ENCODE assay signal across 21 cellular contexts in the genomic region with DNA sequence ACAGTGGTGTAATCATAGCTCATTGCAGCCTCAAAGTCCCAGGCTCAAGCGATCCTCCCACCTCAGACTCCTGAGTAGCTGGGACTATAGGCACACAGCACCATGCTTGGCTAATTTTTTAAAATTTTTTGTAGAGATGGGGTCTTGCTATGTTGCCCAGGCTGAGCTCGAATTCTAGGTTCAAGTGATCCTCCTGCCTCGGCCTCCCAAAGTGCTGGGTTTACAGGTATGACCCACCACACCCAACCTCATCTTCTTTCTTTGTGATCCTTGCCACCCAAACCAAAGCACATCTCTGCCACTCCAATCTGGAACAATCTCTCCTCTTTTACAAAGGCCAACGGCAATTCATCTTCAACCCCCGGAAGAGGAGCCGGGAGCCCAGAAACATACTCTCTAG.
"Had no signal": no experiment of that assay in that cellular context is flagged by ENCODE, and none has a peak within 500 bp of the region (broad histone marks: within the 10 kb centered on the region; RNA-seq: fewer than 3 reads in every experiment).

No MANE protein-coding gene starts in this region.

- H3K9me3 ChIP-seq: left ventricle myocardium inferior, upper lobe of right lung had no signal

- H3K27ac ChIP-seq: left ventricle myocardium inferior, upper lobe of right lung had no signal

- H3K27me3 ChIP-seq: upper lobe of right lung had no signal

- H3K27ac Mint-ChIP-seq: activated CD8-positive, alpha-beta T cell treated with anti-CD3 and anti-CD28 coated beads for 36 hours; activated naive CD4-positive, alpha-beta T cell treated with anti-CD3 and anti-CD28 coated beads, Interleukin-2, amount 50 U/mL, for 24 hours; activated naive CD8-positive, alpha-beta T cell treated with anti-CD3 and anti-CD28 coated beads, Interleukin-2, amount 50 U/mL, for 24 hours; activated T-helper 17 cell treated with anti-CD3 and anti-CD28 coated beads, Interleukin-2, amount 50 U/mL, for 72 hours; stimulated activated effector memory CD8-positive, alpha-beta T cell treated with anti-CD3 and anti-CD28 coated beads, Interleukin-12 subunit alpha, Interleukin-12 subunit beta, amount 100 ng/mL, for 72 hours; stimulated activated naive CD8-positive, alpha-beta T cell treated with anti-CD3 and anti-CD28 coated beads, Interleukin-15, Interleukin-2, amounts not matched to agents 100 ng/mL and 50 ng/mL, for 24 hours had no signal

- H3K4me3 Mint-ChIP-seq: activated CD8-positive, alpha-beta T cell treated with anti-CD3 and anti-CD28 coated beads for 36 hours; activated naive CD4-positive, alpha-beta T cell treated with anti-CD3 and anti-CD28 coated beads, Interleukin-2, amount 50 U/mL, for 24 hours; activated naive CD8-positive, alpha-beta T cell treated with anti-CD3 and anti-CD28 coated beads, Interleukin-2, amount 50 U/mL, for 24 hours; activated T-cell treated with anti-CD3 and anti-CD28 coated beads, Interleukin-2, amount 50 U/mL, for 4 hours; activated T-helper 17 cell treated with anti-CD3 and anti-CD28 coated beads, Interleukin-2, amount 50 U/mL, for 72 hours; naive B cell; stimulated activated effector memory CD8-positive, alpha-beta T cell treated with anti-CD3 and anti-CD28 coated beads, Interleukin-12 subunit alpha, Interleukin-12 subunit beta, amount 100 ng/mL, for 72 hours; stimulated activated naive CD8-positive, alpha-beta T cell treated with anti-CD3 and anti-CD28 coated beads, Interleukin-15, Interleukin-2, amounts not matched to agents 100 ng/mL and 50 ng/mL, for 24 hours had no signal

- H3K9me3 Mint-ChIP-seq: activated CD8-positive, alpha-beta T cell treated with anti-CD3 and anti-CD28 coated beads for 36 hours; activated naive CD4-positive, alpha-beta T cell treated with anti-CD3 and anti-CD28 coated beads, Interleukin-2, amount 50 U/mL, for 24 hours; activated naive CD8-positive, alpha-beta T cell treated with anti-CD3 and anti-CD28 coated beads, Interleukin-2, amount 50 U/mL, for 24 hours; activated T-cell treated with anti-CD3 and anti-CD28 coated beads, Interleukin-2, amount 50 U/mL, for 4 hours; activated T-helper 17 cell treated with anti-CD3 and anti-CD28 coated beads, Interleukin-2, amount 50 U/mL, for 72 hours; stimulated activated effector memory CD8-positive, alpha-beta T cell treated with anti-CD3 and anti-CD28 coated beads, Interleukin-12 subunit alpha, Interleukin-12 subunit beta, amount 100 ng/mL, for 72 hours; stimulated activated naive CD8-positive, alpha-beta T cell treated with anti-CD3 and anti-CD28 coated beads, Interleukin-15, Interleukin-2, amounts not matched to agents 100 ng/mL and 50 ng/mL, for 24 hours had no signal

- DNase-seq: activated CD4-positive, alpha-beta T cell treated with anti-CD3 and anti-CD28 coated beads, Interleukin-2, amount 50 U/mL, for 1 hour; activated CD8-positive, alpha-beta T cell treated with anti-CD3 and anti-CD28 coated beads for 36 hours; activated naive CD8-positive, alpha-beta T cell treated with anti-CD3 and anti-CD28 coated beads, Interleukin-2, amount 50 U/mL, for 24 hours; activated T-cell treated with anti-CD3 and anti-CD28 coated beads, Interleukin-2, amount 50 U/mL, for 4 hours; dermis blood vessel endothelial cell; effector CD8-positive, alpha-beta T cell; glutamatergic neuron; islet precursor cell; left ventricle myocardium inferior; mammary epithelial cell; naive B cell; occipital lobe; stimulated activated CD4-positive, alpha-beta T cell treated with anti-CD3 and anti-CD28 coated beads, Interleukin-4, amount 100 ng/mL, for 24 hours; T-helper 2 cell; upper lobe of right lung had no signal

- ATAC-seq: activated CD8-positive, alpha-beta T cell treated with anti-CD3 and anti-CD28 coated beads for 36 hours; activated naive CD8-positive, alpha-beta T cell treated with anti-CD3 and anti-CD28 coated beads, Interleukin-2, amount 50 U/mL, for 24 hours; activated T-cell treated with anti-CD3 and anti-CD28 coated beads, Interleukin-2, amount 50 U/mL, for 4 hours; activated T-helper 17 cell treated with anti-CD3 and anti-CD28 coated beads, Interleukin-2, amount 50 U/mL, for 72 hours; sciatic nerve; stimulated activated effector memory CD8-positive, alpha-beta T cell treated with anti-CD3 and anti-CD28 coated beads, Interleukin-12 subunit alpha, Interleukin-12 subunit beta, amount 100 ng/mL, for 72 hours; upper lobe of right lung had no signal

- H3K36me3 Mint-ChIP-seq: activated naive CD4-positive, alpha-beta T cell treated with anti-CD3 and anti-CD28 coated beads, Interleukin-2, amount 50 U/mL, for 24 hours; naive B cell; stimulated activated effector memory CD8-positive, alpha-beta T cell treated with anti-CD3 and anti-CD28 coated beads, Interleukin-12 subunit alpha, Interleukin-12 subunit beta, amount 100 ng/mL, for 72 hours had no signal

- H3K4me3 ChIP-seq: left ventricle myocardium inferior, skin epidermis, upper lobe of right lung had no signal

- H3K27me3 Mint-ChIP-seq: activated CD8-positive, alpha-beta T cell treated with anti-CD3 and anti-CD28 coated beads for 36 hours; activated naive CD4-positive, alpha-beta T cell treated with anti-CD3 and anti-CD28 coated beads, Interleukin-2, amount 50 U/mL, for 24 hours; activated naive CD8-positive, alpha-beta T cell treated with anti-CD3 and anti-CD28 coated beads, Interleukin-2, amount 50 U/mL, for 24 hours; activated T-helper 17 cell treated with anti-CD3 and anti-CD28 coated beads, Interleukin-2, amount 50 U/mL, for 72 hours; naive B cell; stimulated activated naive CD8-positive, alpha-beta T cell treated with anti-CD3 and anti-CD28 coated beads, Interleukin-15, Interleukin-2, amounts not matched to agents 100 ng/mL and 50 ng/mL, for 24 hours had no signal

- H3K36me3 ChIP-seq: left ventricle myocardium inferior, upper lobe of right lung had no signal

- H3K4me1 Mint-ChIP-seq: activated naive CD4-positive, alpha-beta T cell treated with anti-CD3 and anti-CD28 coated beads, Interleukin-2, amount 50 U/mL, for 24 hours; activated naive CD8-positive, alpha-beta T cell treated with anti-CD3 and anti-CD28 coated beads, Interleukin-2, amount 50 U/mL, for 24 hours; stimulated activated effector memory CD8-positive, alpha-beta T cell treated with anti-CD3 and anti-CD28 coated beads, Interleukin-12 subunit alpha, Interleukin-12 subunit beta, amount 100 ng/mL, for 72 hours had no signal
